In genomic region chr13:113322043-113322461, GRCh38 we compare ENCODE assay signal across 1 cellular context.
TF ChIP-seq lines count a peak whose summit lies in the region.

No MANE protein-coding gene starts in this region.

TF ChIP-seq in H1, 55 proteins besides CTCF, POLR2A, EP300 and RAD21:
- TF ChIP-seq TAF7 (optimal IDR thresholded peaks at IDR 0.05; ENCODE audit: borderline replicate concordance, low read depth, low read length) (no peak), SP1 (IDR thresholded peaks at IDR 0.05; ENCODE audit: low read depth, low read length) (no peak), SIRT6 (IDR thresholded peaks at IDR 0.05; ENCODE audit: low read length) (no peak), EGR1 (IDR thresholded peaks at IDR 0.05; ENCODE audit: borderline replicate concordance, low read depth, low read length) (no peak), BCL11A (IDR thresholded peaks at IDR 0.05; ENCODE audit: low read depth in 2 of 2, low read length in 2 of 2) (no peak), POLR2AphosphoS5 (IDR thresholded peaks at IDR 0.05; ENCODE audit: low read depth, low read length) (peak; percentile 88), CHD1 (IDR thresholded peaks at IDR 0.05; ENCODE audit: low read depth, low read length) (no peak)
